In the genomic region with DNA sequence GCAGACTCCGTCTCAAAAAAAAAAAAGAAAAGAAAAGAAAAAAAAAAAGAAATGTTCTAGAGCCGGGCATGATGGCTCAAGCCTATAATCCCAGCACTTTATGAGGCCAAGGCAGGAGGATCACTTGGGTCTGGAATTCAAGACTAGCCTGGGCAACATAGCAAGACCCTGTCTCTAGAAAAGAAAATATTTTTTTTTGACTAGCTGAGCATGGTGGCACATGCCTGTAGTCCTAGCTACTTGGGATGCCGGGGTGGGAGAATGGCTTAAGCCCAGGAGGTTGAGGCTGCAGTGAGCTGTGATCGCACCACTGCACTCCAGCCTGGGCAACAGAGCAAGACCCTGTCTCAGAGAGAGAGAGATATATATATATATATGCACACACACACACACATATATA, we compare ENCODE assay signal across 13 cellular contexts. TPM values are rescaled to one million over a fixed set of nuclear protein-coding genes. Genes with fewer than 3 reads are reported as not detected.
"Had no signal": no experiment of that assay in that cellular context is flagged by ENCODE, and none has a peak within 500 bp of the region (broad histone marks: within the 10 kb centered on the region; RNA-seq: fewer than 3 reads in every experiment).

No MANE protein-coding gene starts in this region.

RNA-seq across cellular contexts. Expression of a gene that starts 35.9 kb away (rescaled TPM):
- total RNA-seq: activated B cell treated with CpG ODN at 0.5 μM for 24 hours; activated CD4-positive, alpha-beta memory T cell treated with anti-CD3 and anti-CD28 coated beads for 36 hours; activated CD4-positive, alpha-beta memory T cell treated with anti-CD3 and anti-CD28 coated beads, Interleukin-2, amount 10 ng/mL, durations not matched to agents 7 days and 5 days; activated CD4-positive, alpha-beta T cell treated with anti-CD3 and anti-CD28 coated beads for 36 hours; activated CD4-positive, alpha-beta T cell treated with anti-CD3 and anti-CD28 coated beads, Interleukin-2, amount 10 ng/mL, durations not matched to agents 24 days and 14 days; activated CD4-positive, alpha-beta T cell treated with anti-CD3 and anti-CD28 coated beads, Interleukin-2, amount 10 ng/mL, durations not matched to agents 7 days and 5 days; activated CD8-positive, alpha-beta memory T cell treated with anti-CD3 and anti-CD28 coated beads for 36 hours; activated CD8-positive, alpha-beta memory T cell treated with anti-CD3 and anti-CD28 coated beads, Interleukin-2, amount 10 ng/mL, durations not matched to agents 7 days and 5 days; activated CD8-positive, alpha-beta T cell treated with anti-CD3 and anti-CD28 coated beads for 36 hours; T-cell; T-helper 1 cell treated with Interleukin-12 subunit alpha and Interleukin-12 subunit beta and Interleukin-4 antibody, amounts not matched to agents 30 ng/mL and 1 ng/mL, for 36 hours; T-helper 17 cell; T-helper 2 cell treated with Interferon-gamma antibody and Interleukin-4, amounts not matched to agents 100 ng/mL and 5 ng/mL, for 36 hours had no signal
